6 cellular contexts compared by ENCODE assay signal in genomic region chr5:6668717-6669116, GRCh38. TPM values are rescaled to one million over a fixed set of nuclear protein-coding genes. Genes with fewer than 3 reads are reported as not detected.
DNase-seq lines count a peak whose midpoint lies in the region; ATAC-seq, FAIRE-seq and TF ChIP-seq lines count a peak whose summit lies in the region.
"Not testable (repeated sequence)": the region's sequence is repeated elsewhere in the genome, so short reads cannot be mapped to it uniquely, and the experiment has no call there.

No MANE protein-coding gene starts in this region.

- H3F3A ChIP-seq in neural progenitor cell (ENCODE audit: low read depth): not testable (repeated sequence)

- H3K27ac Mint-ChIP-seq in neural progenitor cell: peak overlapping the region; percentile 14

- not testable (repeated sequence) for H2BK12ac ChIP-seq in trophoblast cell (ENCODE audit: low read length)

- DNase-seq in ELF-1 (ENCODE audit: low read depth, low spot score) (peak; percentile 5), trophoblast cell (peak; percentile 9 to 20)
- DNase-seq in K562 (ENCODE audit: extremely low read depth in 1 of 4, low spot score in 3 of 4); neural progenitor cell (ENCODE audit: low spot score): not testable (repeated sequence)

- FAIRE-seq in K562 (lab: Jason Lieb, UNC): peak; percentile 37

- H4K20me1 ChIP-seq in K562 (replicated peaks; ENCODE audit: control insufficient read depth, insufficient read depth, low read length); neural progenitor cell (ENCODE audit: low read depth): not testable (repeated sequence)

- not testable (repeated sequence) for TF ChIP-seq RAD21 in K562 (CRISPR knock-in tag; conservative IDR thresholded peaks at IDR 0.05 in 1 of 2, IDR thresholded peaks at IDR 0.05 in 1 of 2)

- H3K27me3 Mint-ChIP-seq in neural progenitor cell (ENCODE audit: insufficient read depth, low read depth): not testable (repeated sequence)

- H3K4me1 ChIP-seq in HEK293 (ENCODE audit: control insufficient read depth, insufficient read depth, low read length); K562 (replicated peaks in 1 of 2; ENCODE audit: control insufficient read depth in 2 of 2, insufficient read depth in 2 of 2, low read length in 2 of 2); neural progenitor cell; trophoblast cell (ENCODE audit: control insufficient read depth in 1 of 2, insufficient read depth in 2 of 2, low read length in 2 of 2): not testable (repeated sequence)

- H3K9me1 ChIP-seq in K562 (ENCODE audit: control insufficient read depth, insufficient read depth, low read length): not testable (repeated sequence)

- H3K27me3 ChIP-seq in K562 (ENCODE audit: control insufficient read depth in 2 of 2, insufficient read depth in 2 of 2, low read length in 2 of 2); neural progenitor cell; trophoblast cell (ENCODE audit: insufficient read depth, low read length): not testable (repeated sequence)

- not testable (repeated sequence) for H3K4me2 ChIP-seq in K562 (ENCODE audit: insufficient read depth, low read length); neural progenitor cell; trophoblast cell (ENCODE audit: low read length)

- not testable (repeated sequence) for H3K9ac ChIP-seq in K562 (ENCODE audit: insufficient read depth in 1 of 2, low read depth in 2 of 2, low read length in 2 of 2); neural progenitor cell; trophoblast cell (ENCODE audit: low read length)

- not testable (repeated sequence) for H2BK5ac ChIP-seq in trophoblast cell (ENCODE audit: low read depth, low read length, poor library complexity)

- TF ChIP-seq POLR2A in K562 (conservative IDR thresholded peaks at IDR 0.05): not testable (repeated sequence)

- POLR2A ChIA-PET in HEK293 (lab: Yijun Ruan, JAX) (interaction anchor here (0.5 kb wide), 1 partner anchor 16 kb away, joined by 5 read pairs; no protein-coding TSS in a partner anchor), K562 (lab: Yijun Ruan, JAX) (interaction anchor here (2.4 kb wide), 1 partner anchor 12 kb away, joined by 7 read pairs; no protein-coding TSS in a partner anchor)

- H3K9me3 ChIP-seq in HEK293 (ENCODE audit: control insufficient read depth, insufficient read depth, low read depth, low read length); K562 (replicated peaks; ENCODE audit: control insufficient read depth, insufficient read depth, low read depth, low read length); neural progenitor cell (ENCODE audit: low read depth); trophoblast cell (ENCODE audit: insufficient read depth, low read depth, low read length): not testable (repeated sequence)

- H3K9me3 Mint-ChIP-seq in neural progenitor cell: not testable (repeated sequence)

- 47% methylated on average over 9 of the region's 9 CpGs for WGBS in K562 (ENCODE audit: insufficient coverage, low coverage, missing lambda C conversion rate)
- no CpG with 5 or more reads among the region's 9 CpGs for WGBS in trophoblast cell (ENCODE audit: extremely low coverage, insufficient coverage, insufficient read length)

- in situ Hi-C loops in K562 (cut with MboI): not testable (repeated sequence)

- TF ChIP-seq EP300 in K562 (IDR thresholded peaks at IDR 0.05; ENCODE audit: low read length): not testable (repeated sequence)

- H3K36me3 Mint-ChIP-seq in neural progenitor cell: peaks cover 24% of the 10 kb centered on the region

- not testable (repeated sequence) for BruUV-seq in K562 (replicated peaks; lab: Mats Ljungman, UMichigan)

- not testable (repeated sequence) for H2AFZ ChIP-seq in K562 (ENCODE audit: low read depth, low read length); neural progenitor cell (replicated peaks); trophoblast cell (ENCODE audit: insufficient read depth, low read length, poor library complexity)

- H2BK120ac ChIP-seq in trophoblast cell (ENCODE audit: insufficient read depth, low read length, poor library complexity): not testable (repeated sequence)

- H3K4me3 Mint-ChIP-seq in neural progenitor cell: not testable (repeated sequence)

- H3K4ac ChIP-seq in trophoblast cell (ENCODE audit: low read depth, low read length): not testable (repeated sequence)

- CTCF ChIA-PET in HEK293 (lab: Yijun Ruan, JAX): interaction anchor here (0.7 kb wide), 1 partner anchor 140 kb away, joined by 3 read pairs; no protein-coding TSS in a partner anchor
- CTCF ChIA-PET in K562 (lab: Yijun Ruan, JAX; ENCODE audit: low intra/inter-chr PET ratio): not testable (repeated sequence)

- not testable (repeated sequence) for H4K12ac ChIP-seq in trophoblast cell (ENCODE audit: low read depth, low read length)

- not testable (repeated sequence) for H3K79me2 ChIP-seq in K562 (ENCODE audit: control insufficient read depth, insufficient read depth, low read length); neural progenitor cell (ENCODE audit: low read depth); trophoblast cell (ENCODE audit: control insufficient read depth, insufficient read depth, low read length, poor library complexity)

- not testable (repeated sequence) for H3K4me1 Mint-ChIP-seq in neural progenitor cell

- not testable (repeated sequence) for H3K36me3 ChIP-seq in HEK293 (ENCODE audit: control insufficient read depth in 2 of 2, insufficient read depth in 1 of 2, low read length in 2 of 2); K562 (ENCODE audit: control insufficient read depth, insufficient read depth, low read length); neural progenitor cell
- peaks cover 9 to 11% of the 10 kb centered on the region in 2 experiments for H3K36me3 ChIP-seq in trophoblast cell (ENCODE audit: control insufficient read depth in 1 of 2, insufficient read depth in 2 of 2, low read length in 2 of 2)

- not testable (repeated sequence) for H3K23ac ChIP-seq in trophoblast cell (ENCODE audit: low read length)

- not testable (repeated sequence) for H3K18ac ChIP-seq in trophoblast cell (ENCODE audit: low read length)

- ATAC-seq in K562: peak; percentile 76

- H4K8ac ChIP-seq in trophoblast cell (ENCODE audit: low read depth, low read length): not testable (repeated sequence)

- not testable (repeated sequence) for H4K91ac ChIP-seq in trophoblast cell (ENCODE audit: low read depth, low read length)

- H2AK5ac ChIP-seq in trophoblast cell (ENCODE audit: low read length): not testable (repeated sequence)

- not testable (repeated sequence) for H3K27ac ChIP-seq in HEK293 (ENCODE audit: extremely low read depth, low read depth, low read length); K562 (ENCODE audit: extremely low read depth, low read depth, low read length); neural progenitor cell; trophoblast cell (ENCODE audit: low read depth, low read length)
- H3K27ac ChIP-seq in VCaP: peak overlapping the region; percentile 44; the same call in 1 of the 2 replicates

- TF ChIP-seq CTCF in HEK293 (tag by site-specific recombination; IDR thresholded peaks at IDR 0.05); VCaP (conservative IDR thresholded peaks at IDR 0.05); K562 (IDR thresholded peaks at IDR 0.05 in 2 of 3, conservative IDR thresholded peaks at IDR 0.05 in 1 of 3; ENCODE audit: insufficient read depth in 2 of 3, low read depth in 1 of 3, low read length in 3 of 3); neural progenitor cell (IDR thresholded peaks at IDR 0.05): not testable (repeated sequence)

- not testable (repeated sequence) for H3K4me3 ChIP-seq in HEK293 (ENCODE audit: low read depth, low read length); K562; neural progenitor cell; trophoblast cell (ENCODE audit: low read depth, low read length)

- intact Hi-C loops in K562 (cut with micrococcal nuclease): not testable (repeated sequence)

- not testable (repeated sequence) for H3K14ac ChIP-seq in trophoblast cell (ENCODE audit: low read length)

- H3K79me1 ChIP-seq in trophoblast cell (ENCODE audit: low read length): not testable (repeated sequence)

RNA-seq across cellular contexts. Expression of gene SRD5A1, which starts 35.5 kb away (rescaled TPM):
- total RNA-seq in K562 (2011; cell fraction: chromatin; rRNA removed; ENCODE audit: low replicate concordance): 18.5 and 18.8 TPM in 2 replicates
- 8.7 and 11.2 TPM in 2 replicates for total RNA-seq in K562 (2011; cell fraction: nucleolus; rRNA removed)
- total RNA-seq in K562 (2011; cell fraction: nucleoplasm; rRNA removed): 13.9 and 23.4 TPM in 2 replicates
- total RNA-seq in K562 (2014; rRNA removed) (14.4 and 21.2 TPM in 2 replicates), K562 (2014; rRNA removed; fragmentation: Illumina TruSeq; extraction: Trizol) (6.7 and 9.7 TPM in 2 replicates), K562 (2015; rRNA removed; fragmentation: Illumina TruSeq; extraction: Trizol) (5.0 TPM in 2 replicates), K562 (2021) (22.1 and 22.2 TPM in 2 replicates), neural progenitor cell (ENCODE audit: low replicate concordance) (16.2 and 33.5 TPM in 2 replicates)
- polyA plus RNA-seq in K562 (2011; rRNA removed) (20.0 and 22.6 TPM in 2 replicates), K562 (2014; fragmentation: Illumina TruSeq; extraction: Trizol) (7.2 and 8.1 TPM in 2 replicates), K562 (2014; fragmentation: Nextera tagmentation; extraction: Ambion mirVana) (1 to 10 TPM; 1.3 to 1.8 TPM), K562 (2014; rRNA removed) (13.7 and 19.0 TPM in 2 replicates)
- polyA plus RNA-seq in K562 (2011; cell fraction: cytosol; rRNA removed): 16.3 and 47.6 TPM in 2 replicates
- polyA plus RNA-seq in K562 (2011; cell fraction: nucleus; rRNA removed): 15.9 and 23.7 TPM in 2 replicates
- 7.2 and 11.9 TPM in 2 replicates for polyA plus RNA-seq in K562 (2012)
- polyA minus RNA-seq in K562 (2011; rRNA and poly(A)+ RNA removed): 7.1 and 8.6 TPM in 2 replicates
- 5.7 and 7.3 TPM in 2 replicates for polyA minus RNA-seq in K562 (2011; cell fraction: cytosol; rRNA and poly(A)+ RNA removed)
- polyA minus RNA-seq in K562 (2011; cell fraction: nucleus; rRNA and poly(A)+ RNA removed): 6.8 and 9.6 TPM in 2 replicates
- 8.9 and 9.3 TPM in 2 replicates for polyA plus RNA-seq in trophoblast cell (2013)

RNA-seq across cellular contexts. Expression of gene NSUN2, which starts 35.9 kb away (rescaled TPM):
- 302 and 367 TPM in 2 replicates for total RNA-seq in K562 (2011; cell fraction: chromatin; rRNA removed; ENCODE audit: low replicate concordance)
- 157 and 179 TPM in 2 replicates for total RNA-seq in K562 (2011; cell fraction: nucleolus; rRNA removed)
- total RNA-seq in K562 (2011; cell fraction: nucleoplasm; rRNA removed): 204 and 221 TPM in 2 replicates
- 138 and 161 TPM in 2 replicates for total RNA-seq in K562 (2014; rRNA removed)
- total RNA-seq in K562 (2014; rRNA removed; fragmentation: Illumina TruSeq; extraction: Trizol): 127 and 137 TPM in 2 replicates
- 122 and 124 TPM in 2 replicates for total RNA-seq in K562 (2015; rRNA removed; fragmentation: Illumina TruSeq; extraction: Trizol)
- 138 and 160 TPM in 2 replicates for total RNA-seq in K562 (2021)
- polyA plus RNA-seq in K562 (2011; rRNA removed): 97.8 and 118 TPM in 2 replicates
- polyA plus RNA-seq in K562 (2011; cell fraction: cytosol; rRNA removed): 65.2 and 68.8 TPM in 2 replicates
- polyA plus RNA-seq in K562 (2011; cell fraction: nucleus; rRNA removed): 184 and 242 TPM in 2 replicates
- 70.0 and 115 TPM in 2 replicates for polyA plus RNA-seq in K562 (2012)
- 158 and 167 TPM in 2 replicates for polyA plus RNA-seq in K562 (2014; fragmentation: Illumina TruSeq; extraction: Trizol)
- 10 to 100 TPM in 1 of 2 experiments, 1 to 10 TPM in 1; 9.2 to 13.6 TPM for polyA plus RNA-seq in K562 (2014; fragmentation: Nextera tagmentation; extraction: Ambion mirVana)
- polyA plus RNA-seq in K562 (2014; rRNA removed): 153 and 156 TPM in 2 replicates
- 89.1 and 113 TPM in 2 replicates for polyA minus RNA-seq in K562 (2011; rRNA and poly(A)+ RNA removed)
- polyA minus RNA-seq in K562 (2011; cell fraction: cytosol; rRNA and poly(A)+ RNA removed): 57.1 and 67.4 TPM in 2 replicates
- polyA minus RNA-seq in K562 (2011; cell fraction: nucleus; rRNA and poly(A)+ RNA removed): 83.1 and 96.6 TPM in 2 replicates
- total RNA-seq in neural progenitor cell (ENCODE audit: low replicate concordance): 54.0 and 65.4 TPM in 2 replicates
- 34.2 and 36.1 TPM in 2 replicates for polyA plus RNA-seq in trophoblast cell (2013)

RNA-seq across cellular contexts. Expression of gene TENT4A, which starts 44.5 kb away (rescaled TPM):
- 144 and 165 TPM in 2 replicates for total RNA-seq in K562 (2011; cell fraction: chromatin; rRNA removed; ENCODE audit: low replicate concordance)
- 58.9 and 66.3 TPM in 2 replicates for total RNA-seq in K562 (2011; cell fraction: nucleolus; rRNA removed)
- 88.6 and 115 TPM in 2 replicates for total RNA-seq in K562 (2011; cell fraction: nucleoplasm; rRNA removed)
- 10.9 and 16.5 TPM in 2 replicates for total RNA-seq in K562 (2014; rRNA removed)
- 11.6 and 13.0 TPM in 2 replicates for total RNA-seq in K562 (2014; rRNA removed; fragmentation: Illumina TruSeq; extraction: Trizol)
- 14.9 and 17.7 TPM in 2 replicates for total RNA-seq in K562 (2015; rRNA removed; fragmentation: Illumina TruSeq; extraction: Trizol)
- 24.0 and 26.6 TPM in 2 replicates for total RNA-seq in K562 (2021)
- 7.4 and 8.2 TPM in 2 replicates for polyA plus RNA-seq in K562 (2011; rRNA removed)
- polyA plus RNA-seq in K562 (2011; cell fraction: cytosol; rRNA removed): 4.4 and 5.5 TPM in 2 replicates
- 76.9 and 93.7 TPM in 2 replicates for polyA plus RNA-seq in K562 (2011; cell fraction: nucleus; rRNA removed)
- polyA plus RNA-seq in K562 (2012): 14.4 and 14.7 TPM in 2 replicates
- 25.7 and 27.3 TPM in 2 replicates for polyA plus RNA-seq in K562 (2014; fragmentation: Illumina TruSeq; extraction: Trizol)
- 1 to 10 TPM; 1.3 to 1.6 TPM for polyA plus RNA-seq in K562 (2014; fragmentation: Nextera tagmentation; extraction: Ambion mirVana)
- 18.8 and 20.3 TPM in 2 replicates for polyA plus RNA-seq in K562 (2014; rRNA removed)
- polyA minus RNA-seq in K562 (2011; rRNA and poly(A)+ RNA removed): 14.8 and 19.0 TPM in 2 replicates
- 7.3 and 8.5 TPM in 2 replicates for polyA minus RNA-seq in K562 (2011; cell fraction: cytosol; rRNA and poly(A)+ RNA removed)
- 41.6 and 56.6 TPM in 2 replicates for polyA minus RNA-seq in K562 (2011; cell fraction: nucleus; rRNA and poly(A)+ RNA removed)
- total RNA-seq in neural progenitor cell (ENCODE audit: low replicate concordance): 20.9 and 22.4 TPM in 2 replicates
- polyA plus RNA-seq in trophoblast cell (2013): 27.5 and 27.8 TPM in 2 replicates
